2 cellular contexts compared by ENCODE assay signal in the genomic region with DNA sequence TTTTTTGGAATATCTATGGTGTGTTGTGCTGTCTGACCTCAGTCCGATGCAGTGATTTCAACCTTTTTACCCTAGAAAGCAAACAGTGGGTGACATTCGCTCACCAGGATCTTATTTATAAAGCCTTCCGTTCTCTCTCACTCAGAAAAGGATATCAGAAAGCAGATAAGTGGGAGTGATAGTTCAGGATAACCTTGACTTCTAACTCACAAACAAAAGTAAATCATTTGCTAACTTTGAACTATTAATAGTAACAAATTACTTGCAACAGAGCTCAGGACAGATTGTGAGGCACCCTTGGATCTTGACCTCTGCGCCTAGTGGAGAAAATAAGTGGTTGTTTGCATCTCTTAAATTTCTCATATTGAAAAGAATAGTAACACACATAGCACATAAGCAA.
TF ChIP-seq lines count a peak whose summit lies in the region.

No MANE protein-coding gene starts in this region.

TF ChIP-seq in IMR-90, 13 proteins besides CTCF, POLR2A, EP300 and RAD21:
- TF ChIP-seq, protein P1, sequence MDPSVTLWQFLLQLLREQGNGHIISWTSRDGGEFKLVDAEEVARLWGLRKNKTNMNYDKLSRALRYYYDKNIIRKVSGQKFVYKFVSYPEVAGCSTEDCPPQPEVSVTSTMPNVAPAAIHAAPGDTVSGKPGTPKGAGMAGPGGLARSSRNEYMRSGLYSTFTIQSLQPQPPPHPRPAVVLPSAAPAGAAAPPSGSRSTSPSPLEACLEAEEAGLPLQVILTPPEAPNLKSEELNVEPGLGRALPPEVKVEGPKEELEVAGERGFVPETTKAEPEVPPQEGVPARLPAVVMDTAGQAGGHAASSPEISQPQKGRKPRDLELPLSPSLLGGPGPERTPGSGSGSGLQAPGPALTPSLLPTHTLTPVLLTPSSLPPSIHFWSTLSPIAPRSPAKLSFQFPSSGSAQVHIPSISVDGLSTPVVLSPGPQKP (IDR thresholded peaks at IDR 0.05; ENCODE audit: borderline replicate concordance, low read depth, low read length) = no peak
- no peak for TF ChIP-seq RFX5 (IDR thresholded peaks at IDR 0.05; ENCODE audit: low read depth, low read length)
- TF ChIP-seq CHD1 (IDR thresholded peaks at IDR 0.05; ENCODE audit: low read depth, low read length) = no peak
- TF ChIP-seq FOS (IDR thresholded peaks at IDR 0.05; ENCODE audit: low read depth, low read length) = no peak

TF ChIP-seq in HepG2, 621 proteins besides CTCF, POLR2A, EP300 and RAD21:
- TF ChIP-seq FOXP1 (IDR thresholded peaks at IDR 0.05) (no peak), FOXP1 (CRISPR knock-in tag; IDR thresholded peaks at IDR 0.05) (peak; percentile 55), ZNF101 (CRISPR knock-in tag; IDR thresholded peaks at IDR 0.05; ENCODE audit: borderline replicate concordance, low read depth) (no peak), NR2F1 (CRISPR knock-in tag; IDR thresholded peaks at IDR 0.05) (peak; percentile 23 to 69; a peak in 2 of 4 replicates), NR1H2 (CRISPR knock-in tag; IDR thresholded peaks at IDR 0.05; ENCODE audit: borderline replicate concordance, low read depth) (no peak), BCL6 (CRISPR knock-in tag; IDR thresholded peaks at IDR 0.05) (peak; percentile 86), GATAD2A (CRISPR knock-in tag; IDR thresholded peaks at IDR 0.05) (peak; percentile 22; the same call in 1 of the 2 replicates), NCOA2 (CRISPR knock-in tag; IDR thresholded peaks at IDR 0.05) (peak; percentile 51; the same call in 1 of the 2 replicates), FOXO1 (CRISPR knock-in tag; IDR thresholded peaks at IDR 0.05) (no peak), HNF4A (CRISPR knock-in tag; IDR thresholded peaks at IDR 0.05) (peak; percentile 57; the same call in 1 of the 2 replicates), SOX6 (IDR thresholded peaks at IDR 0.05) (no peak), SOX6 (CRISPR knock-in tag; IDR thresholded peaks at IDR 0.05) (peak; percentile 50), SOX13 (IDR thresholded peaks at IDR 0.05) (no peak), SOX13 (CRISPR knock-in tag; conservative IDR thresholded peaks at IDR 0.05 in 1 of 2, IDR thresholded peaks at IDR 0.05 in 1 of 2) (0 out of 4 replicates have a peak, but pooled peaks of 1 of the 2 experiments have one; percentile 31), ZFP82 (CRISPR knock-in tag; IDR thresholded peaks at IDR 0.05; ENCODE audit: borderline replicate concordance) (no peak), TBL1XR1 (IDR thresholded peaks at IDR 0.05; ENCODE audit: borderline replicate concordance, low read length, partially characterized antibody) (peak; percentile 42), GFI1 (CRISPR knock-in tag; IDR thresholded peaks at IDR 0.05; ENCODE audit: borderline replicate concordance) (peak; percentile 98), FOXA3 (CRISPR knock-in tag; IDR thresholded peaks at IDR 0.05) (peak; percentile 19; the same call in 1 of the 2 replicates), TEF (CRISPR knock-in tag; IDR thresholded peaks at IDR 0.05) (no peak), MIXL1 (CRISPR knock-in tag; IDR thresholded peaks at IDR 0.05) (peak; percentile 66; the same call in 1 of the 2 replicates), RXRB (CRISPR knock-in tag; IDR thresholded peaks at IDR 0.05; ENCODE audit: borderline replicate concordance) (0 out of 2 replicates have a peak, but pooled peaks have one; percentile 24), RARA (CRISPR knock-in tag; IDR thresholded peaks at IDR 0.05) (peak; percentile 95), DR1 (CRISPR knock-in tag; IDR thresholded peaks at IDR 0.05) (no peak), HNF1A (IDR thresholded peaks at IDR 0.05; ENCODE audit: low read depth) (peak; percentile 60; the same call in 1 of the 2 replicates), HNF1A (CRISPR knock-in tag; IDR thresholded peaks at IDR 0.05; ENCODE audit: borderline replicate concordance) (peak; percentile 63; the same call in 1 of the 2 replicates), HIVEP1 (CRISPR knock-in tag; IDR thresholded peaks at IDR 0.05) (no peak), HMG20A (CRISPR knock-in tag; IDR thresholded peaks at IDR 0.05; ENCODE audit: borderline replicate concordance) (peak; percentile 76; the same call in 1 of the 2 replicates), ARID5B (CRISPR knock-in tag; IDR thresholded peaks at IDR 0.05) (peak; percentile 70), NR2F6 (IDR thresholded peaks at IDR 0.05) (peak; percentile 32; the same call in 1 of the 2 replicates), NR2F6 (CRISPR knock-in tag; IDR thresholded peaks at IDR 0.05) (no peak), MEF2D (CRISPR knock-in tag; IDR thresholded peaks at IDR 0.05) (peak; percentile 100), CEBPB (IDR thresholded peaks at IDR 0.05; ENCODE audit: borderline replicate concordance, low read depth, low read length) (peak; percentile 48; the same call in 1 of the 2 replicates), PHF21A (CRISPR knock-in tag; IDR thresholded peaks at IDR 0.05) (peak; percentile 17; the same call in 1 of the 2 replicates), HMG20B (CRISPR knock-in tag; conservative IDR thresholded peaks at IDR 0.05) (peak; percentile 81)
- TF ChIP-seq, protein P2, sequence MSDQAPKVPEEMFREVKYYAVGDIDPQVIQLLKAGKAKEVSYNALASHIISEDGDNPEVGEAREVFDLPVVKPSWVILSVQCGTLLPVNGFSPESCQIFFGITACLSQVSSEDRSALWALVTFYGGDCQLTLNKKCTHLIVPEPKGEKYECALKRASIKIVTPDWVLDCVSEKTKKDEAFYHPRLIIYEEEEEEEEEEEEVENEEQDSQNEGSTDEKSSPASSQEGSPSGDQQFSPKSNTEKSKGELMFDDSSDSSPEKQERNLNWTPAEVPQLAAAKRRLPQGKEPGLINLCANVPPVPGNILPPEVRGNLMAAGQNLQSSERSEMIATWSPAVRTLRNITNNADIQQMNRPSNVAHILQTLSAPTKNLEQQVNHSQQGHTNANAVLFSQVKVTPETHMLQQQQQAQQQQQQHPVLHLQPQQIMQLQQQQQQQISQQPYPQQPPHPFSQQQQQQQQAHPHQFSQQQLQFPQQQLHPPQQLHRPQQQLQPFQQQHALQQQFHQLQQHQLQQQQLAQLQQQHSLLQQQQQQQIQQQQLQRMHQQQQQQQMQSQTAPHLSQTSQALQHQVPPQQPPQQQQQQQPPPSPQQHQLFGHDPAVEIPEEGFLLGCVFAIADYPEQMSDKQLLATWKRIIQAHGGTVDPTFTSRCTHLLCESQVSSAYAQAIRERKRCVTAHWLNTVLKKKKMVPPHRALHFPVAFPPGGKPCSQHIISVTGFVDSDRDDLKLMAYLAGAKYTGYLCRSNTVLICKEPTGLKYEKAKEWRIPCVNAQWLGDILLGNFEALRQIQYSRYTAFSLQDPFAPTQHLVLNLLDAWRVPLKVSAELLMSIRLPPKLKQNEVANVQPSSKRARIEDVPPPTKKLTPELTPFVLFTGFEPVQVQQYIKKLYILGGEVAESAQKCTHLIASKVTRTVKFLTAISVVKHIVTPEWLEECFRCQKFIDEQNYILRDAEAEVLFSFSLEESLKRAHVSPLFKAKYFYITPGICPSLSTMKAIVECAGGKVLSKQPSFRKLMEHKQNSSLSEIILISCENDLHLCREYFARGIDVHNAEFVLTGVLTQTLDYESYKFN (CRISPR knock-in tag; conservative IDR thresholded peaks at IDR 0.05) = 0 out of 2 replicates have a peak, but pooled peaks have one; percentile 29
- TF ChIP-seq, protein P3, sequence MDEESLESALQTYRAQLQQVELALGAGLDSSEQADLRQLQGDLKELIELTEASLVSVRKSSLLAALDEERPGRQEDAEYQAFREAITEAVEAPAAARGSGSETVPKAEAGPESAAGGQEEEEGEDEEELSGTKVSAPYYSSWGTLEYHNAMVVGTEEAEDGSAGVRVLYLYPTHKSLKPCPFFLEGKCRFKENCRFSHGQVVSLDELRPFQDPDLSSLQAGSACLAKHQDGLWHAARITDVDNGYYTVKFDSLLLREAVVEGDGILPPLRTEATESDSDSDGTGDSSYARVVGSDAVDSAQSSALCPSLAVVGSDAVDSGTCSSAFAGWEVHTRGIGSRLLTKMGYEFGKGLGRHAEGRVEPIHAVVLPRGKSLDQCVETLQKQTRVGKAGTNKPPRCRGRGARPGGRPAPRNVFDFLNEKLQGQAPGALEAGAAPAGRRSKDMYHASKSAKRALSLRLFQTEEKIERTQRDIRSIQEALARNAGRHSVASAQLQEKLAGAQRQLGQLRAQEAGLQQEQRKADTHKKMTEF (CRISPR knock-in tag; IDR thresholded peaks at IDR 0.05) = peak; percentile 36; the same call in 1 of the 2 replicates
- TF ChIP-seq, protein P4, sequence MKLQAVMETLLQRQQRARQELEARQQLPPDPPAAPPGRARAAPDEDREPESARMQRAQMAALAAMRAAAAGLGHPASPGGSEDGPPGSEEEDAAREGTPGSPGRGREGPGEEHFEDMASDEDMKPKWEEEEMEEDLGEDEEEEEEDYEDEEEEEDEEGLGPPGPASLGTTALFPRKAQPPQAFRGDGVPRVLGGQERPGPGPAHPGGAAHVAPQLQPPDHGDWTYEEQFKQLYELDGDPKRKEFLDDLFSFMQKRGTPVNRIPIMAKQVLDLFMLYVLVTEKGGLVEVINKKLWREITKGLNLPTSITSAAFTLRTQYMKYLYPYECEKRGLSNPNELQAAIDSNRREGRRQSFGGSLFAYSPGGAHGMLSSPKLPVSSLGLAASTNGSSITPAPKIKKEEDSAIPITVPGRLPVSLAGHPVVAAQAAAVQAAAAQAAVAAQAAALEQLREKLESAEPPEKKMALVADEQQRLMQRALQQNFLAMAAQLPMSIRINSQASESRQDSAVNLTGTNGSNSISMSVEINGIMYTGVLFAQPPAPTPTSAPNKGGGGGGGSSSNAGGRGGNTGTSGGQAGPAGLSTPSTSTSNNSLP (IDR thresholded peaks at IDR 0.05; ENCODE audit: low read depth, low read length) = peak; percentile 64
